ENCODE assay signal across 27 cellular contexts in the genomic region with DNA sequence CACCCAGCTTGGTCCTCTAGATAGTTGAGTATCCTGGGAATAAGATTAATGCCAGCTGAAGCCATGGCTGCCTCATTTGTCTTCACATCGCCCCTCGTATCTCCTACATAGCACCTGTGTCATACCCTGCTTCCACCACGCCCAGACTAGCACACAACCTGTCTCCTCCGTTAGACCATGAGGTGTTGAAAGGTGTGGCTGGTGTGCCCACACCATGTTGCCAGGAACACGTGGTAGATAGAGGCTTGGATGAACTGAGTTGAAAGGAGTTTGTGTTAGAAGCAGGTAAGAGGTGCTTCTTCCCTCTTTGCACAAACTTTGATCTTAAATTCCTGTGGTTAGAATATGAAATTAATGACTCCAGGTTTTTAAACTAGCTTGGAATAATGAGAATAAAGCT. TPM values are rescaled to one million over a fixed set of nuclear protein-coding genes. Genes with fewer than 3 reads are reported as not detected.
DNase-seq lines count a peak whose midpoint lies in the region; ATAC-seq, FAIRE-seq and TF ChIP-seq lines count a peak whose summit lies in the region.
"Had no signal": no experiment of that assay in that cellular context is flagged by ENCODE, and none has a peak within 500 bp of the region (broad histone marks: within the 10 kb centered on the region; RNA-seq: fewer than 3 reads in every experiment).

No MANE protein-coding gene starts in this region.

- H3K4me1 Mint-ChIP-seq in T-cell = peaks cover 85 to 95% (median 91%) of the 10 kb centered on the region in 3 donors
- H3K4me1 Mint-ChIP-seq in central memory CD8-positive, alpha-beta T cell = peaks cover 51% of the 10 kb centered on the region

- H3K27me3 Mint-ChIP-seq in T-cell = no peaks in the 10 kb centered on the region
- H3K27me3 Mint-ChIP-seq in central memory CD8-positive, alpha-beta T cell = no peaks in the 10 kb centered on the region

- H3K27ac ChIP-seq in HepG2 (ENCODE audit: extremely low read length, insufficient read depth, low read length) (no peak overlapping the region), right lobe of liver (no peak overlapping the region)
- H3K27ac ChIP-seq: esophagus muscularis mucosa, foreskin keratinocyte, GM23248, KMS-11, right atrium auricular region, RWPE1, upper lobe of right lung had no signal

- H3K9me3 ChIP-seq in HepG2 (ENCODE audit: low read length) (no peaks in the 10 kb centered on the region), right lobe of liver (no peaks in the 10 kb centered on the region)
- H3K9me3 ChIP-seq: esophagus muscularis mucosa, heart right ventricle, mucosa of descending colon, right atrium auricular region, upper lobe of right lung had no signal

- H3K27me3 ChIP-seq in HepG2 (ENCODE audit: control insufficient read depth in 1 of 2, insufficient read depth in 2 of 2, low read length in 2 of 2) (no peaks in the 10 kb centered on the region), right lobe of liver (no peaks in the 10 kb centered on the region)
- H3K27me3 ChIP-seq: esophagus muscularis mucosa, foreskin keratinocyte, heart right ventricle, right atrium auricular region, upper lobe of right lung had no signal

- TF ChIP-seq CTCF in HepG2 (CRISPR knock-in tag; IDR thresholded peaks at IDR 0.05) (no peak), right lobe of liver (IDR thresholded peaks at IDR 0.05) (no peak)

- no TSS peak for BruUV-seq in HepG2 (replicated peaks; lab: Mats Ljungman, UMichigan)

- no peak overlapping the region for H2AFZ ChIP-seq in HepG2 (ENCODE audit: low read length)

- 58% methylated on average over 5 of the region's 5 CpGs for WGBS in HepG2 (ENCODE audit: low lambda C conversion rate)
- 81% methylated on average over 3 of the region's 5 CpGs for WGBS in right lobe of liver (ENCODE audit: insufficient coverage, low coverage, low lambda C conversion rate, missing lambda C conversion rate)

- no peak for ATAC-seq in HepG2
- ATAC-seq in right lobe of liver = no peak
- ATAC-seq in T-cell (replicated peaks in 1 of 4) = no peak
- no peak for ATAC-seq in central memory CD8-positive, alpha-beta T cell (replicated peaks; ENCODE audit: extremely low read depth, poor library complexity, severe bottlenecking)
- no peak for ATAC-seq in GM19023 (IDR thresholded peaks at IDR 0.05; ENCODE audit: unreplicated experiment)
- ATAC-seq in GM19452 (IDR thresholded peaks at IDR 0.05; ENCODE audit: unreplicated experiment) = no peak
- ATAC-seq: foreskin keratinocyte, mucosa of descending colon had no signal

- no peak overlapping the region for H3K9ac ChIP-seq in HepG2 (ENCODE audit: insufficient read depth, low read depth, low read length)
- H3K9ac ChIP-seq: GM23248, KMS-11 had no signal

- CTCF ChIA-PET in HepG2 (lab: Yijun Ruan, JAX; ENCODE audit: low intra/inter-chr PET ratio, low total read pairs) (no interaction called here), T-cell (lab: Charles Lee) (interaction anchor here in 1 of 2 donors (1.9 kb wide), 1 partner anchor 37 kb away, joined by 5 read pairs; no protein-coding TSS in a partner anchor)

- FAIRE-seq in HepG2 (lab: Jason Lieb, UNC) = no peak
- FAIRE-seq: HTR-8/SVneo had no signal

- H3K4me1 ChIP-seq in HepG2 (ENCODE audit: insufficient read depth, low read length) = peaks cover 39% of the 10 kb centered on the region
- no peaks in the 10 kb centered on the region for H3K4me1 ChIP-seq in right lobe of liver

- H3K27ac Mint-ChIP-seq in T-cell = peak overlapping the region; percentile 50 to 76
- H3K27ac Mint-ChIP-seq in central memory CD8-positive, alpha-beta T cell (ENCODE audit: low read depth) = peak overlapping the region; percentile 81
- H3K27ac Mint-ChIP-seq: nephron progenitor cell; T-helper 2 cell treated with Interferon-gamma antibody and Interleukin-4, amounts not matched to agents 5 μg/mL and 100 μg/mL, for 36 hours had no signal

- TF ChIP-seq EP300 in HepG2 (IDR thresholded peaks at IDR 0.05; ENCODE audit: low read depth in 2 of 2, low read length in 2 of 2) (no peak), HepG2 (CRISPR knock-in tag; IDR thresholded peaks at IDR 0.05; ENCODE audit: borderline replicate concordance) (no peak)

- TF ChIP-seq RAD21 in HepG2 (CRISPR knock-in tag; IDR thresholded peaks at IDR 0.05) = no peak

- no peak overlapping the region for H3K4me3 ChIP-seq in HepG2 (replicated peaks in 1 of 3; ENCODE audit: insufficient read depth in 1 of 3, low read depth in 2 of 3, low read length in 3 of 3)
- H3K4me3 ChIP-seq in right lobe of liver = no peak overlapping the region
- H3K4me3 ChIP-seq: esophagus muscularis mucosa, GM23248, heart right ventricle, lung, mucosa of descending colon, right atrium auricular region, upper lobe of right lung had no signal

- no peaks in the 10 kb centered on the region for H4K20me1 ChIP-seq in HepG2 (ENCODE audit: insufficient read depth, low read length)

- H3K4me3 Mint-ChIP-seq in T-cell = no peak overlapping the region
- H3K4me3 Mint-ChIP-seq in central memory CD8-positive, alpha-beta T cell = no peak overlapping the region
- H3K4me3 Mint-ChIP-seq: CD14-positive monocyte; dendritic cell treated with granulocyte-macrophage colony-stimulating factor and Interleukin-4, amounts not matched to agents 40 ng/mL and 50 ng/mL, for 4 days; nephron progenitor cell; T-helper 2 cell treated with Interferon-gamma antibody and Interleukin-4, amounts not matched to agents 5 μg/mL and 100 μg/mL, for 36 hours had no signal

- no peaks in the 10 kb centered on the region for H3K36me3 ChIP-seq in HepG2 (replicated peaks in 1 of 2; ENCODE audit: control insufficient read depth in 1 of 2, insufficient read depth in 2 of 2, low read length in 2 of 2)
- no peaks in the 10 kb centered on the region for H3K36me3 ChIP-seq in right lobe of liver
- H3K36me3 ChIP-seq: esophagus muscularis mucosa, heart right ventricle, right atrium auricular region, upper lobe of right lung had no signal

- intact Hi-C loops in HepG2 (cut with micrococcal nuclease; ENCODE audit: unreplicated experiment) = no loop called here
- intact Hi-C loops in right lobe of liver (cut with DNase I) = no loop called here

- no peaks in the 10 kb centered on the region for H3K79me2 ChIP-seq in HepG2 (ENCODE audit: insufficient read depth, low read length)

- in situ Hi-C loops in HepG2 (cut with HindIII; ENCODE audit: extremely low pct_ligation_motif_present, low pct_unique_long_range_greater_than_20kb) = no loop called here

- POLR2A ChIA-PET in HepG2 (lab: Yijun Ruan, JAX) = no interaction called here
- POLR2A ChIA-PET in T-cell (lab: Charles Lee) = no interaction called here

- H3K9me3 Mint-ChIP-seq in T-cell = peaks cover 0 to 3% (median 0%) of the 10 kb centered on the region in 3 donors
- no peaks in the 10 kb centered on the region for H3K9me3 Mint-ChIP-seq in central memory CD8-positive, alpha-beta T cell
- H3K9me3 Mint-ChIP-seq: CD14-positive monocyte; dendritic cell treated with granulocyte-macrophage colony-stimulating factor and Interleukin-4, amounts not matched to agents 40 ng/mL and 50 ng/mL, for 4 days; nephron progenitor cell; T-helper 2 cell treated with Interferon-gamma antibody and Interleukin-4, amounts not matched to agents 5 μg/mL and 100 μg/mL, for 36 hours had no signal

- H3K4me2 ChIP-seq in HepG2 (ENCODE audit: low read depth, low read length) = no peak overlapping the region; the same call in 1 of the 2 replicates
- H3K4me2 ChIP-seq: KMS-11 had no signal

- TF ChIP-seq POLR2A in HepG2 (IDR thresholded peaks at IDR 0.05; ENCODE audit: insufficient read depth in 1 of 2, low read depth in 2 of 2, low read length in 2 of 2) (no peak), right lobe of liver (IDR thresholded peaks at IDR 0.05) (no peak)

- peaks cover 3% of the 10 kb centered on the region for H3K36me3 Mint-ChIP-seq in T-cell
- peaks cover 5% of the 10 kb centered on the region for H3K36me3 Mint-ChIP-seq in central memory CD8-positive, alpha-beta T cell (ENCODE audit: insufficient read depth)
- H3K36me3 Mint-ChIP-seq: CD14-positive monocyte had no signal

- DNase-seq in HepG2 (ENCODE audit: low spot score) = no peak
- DNase-seq in right lobe of liver = no peak
- DNase-seq in T-cell = no peak
- DNase-seq in central memory CD8-positive, alpha-beta T cell (ENCODE audit: low spot score in 2 of 2) = no peak
- DNase-seq in Ammon's horn (ENCODE audit: low spot score) = no peak
- DNase-seq: activated naive CD4-positive, alpha-beta T cell; caudate nucleus; foreskin keratinocyte; heart right ventricle; kidney glomerular epithelial cell; mucosa of descending colon; NCI-H1436; NCI-H345; nephron progenitor cell; upper lobe of right lung had no signal

TF ChIP-seq in HepG2, 621 proteins besides CTCF, POLR2A, EP300 and RAD21 (continues in another document):
- TF ChIP-seq ZBTB8A (CRISPR knock-in tag; IDR thresholded peaks at IDR 0.05; ENCODE audit: borderline replicate concordance, low read depth) = no peak

RNA-seq across cellular contexts. Expression of a gene that starts 40.1 kb away (rescaled TPM):
- total RNA-seq in HepG2 (2016; rRNA removed; fragmentation: Illumina TruSeq; extraction: Trizol) (0.20 and 0.29 TPM in 2 replicates), right lobe of liver (1 to 10 TPM in 3 of 6 experiments, under 1 TPM in 2, not detected in 1; 0.51 to 4.9 (median 2.3) TPM), T-cell (100 to 1,000 TPM; 151 to 515 (median 166) TPM)
- total RNA-seq in HepG2 (2016; cell fraction: cytosol; rRNA removed; fragmentation: Illumina TruSeq; extraction: Trizol; ENCODE audit: low read depth) = 0.26 TPM in 1 of 2 replicates, not detected in the other
- 0.39 and 0.61 TPM in 2 replicates for total RNA-seq in HepG2 (2016; cell fraction: insoluble cytoplasmic fraction; rRNA removed; fragmentation: Illumina TruSeq; extraction: Trizol)
- 0.49 and 0.65 TPM in 2 replicates for total RNA-seq in HepG2 (2016; cell fraction: membrane; rRNA removed; fragmentation: Illumina TruSeq; extraction: Trizol)
- 0.56 TPM in 1 of 2 replicates, not detected in the other for total RNA-seq in HepG2 (2016; cell fraction: nucleus; rRNA removed; fragmentation: Illumina TruSeq; extraction: Trizol)
- polyA plus RNA-seq in HepG2 (2011; rRNA removed) = 8.4 and 9.5 TPM in 2 replicates
- polyA plus RNA-seq in HepG2 (2011; cell fraction: cytosol; rRNA removed) = 5.6 and 6.7 TPM in 2 replicates
- polyA plus RNA-seq in HepG2 (2011; cell fraction: nucleus; rRNA removed) = 4.9 and 5.8 TPM in 2 replicates
- polyA plus RNA-seq in HepG2 (2012) = 4.0 and 15.8 TPM in 2 replicates
- polyA plus RNA-seq in HepG2 (2016; cell fraction: cytosol; fragmentation: Illumina TruSeq; extraction: Trizol; ENCODE audit: low read depth) = 0.48 and 0.54 TPM in 2 replicates
- 0.43 and 0.45 TPM in 2 replicates for polyA plus RNA-seq in HepG2 (2016; cell fraction: insoluble cytoplasmic fraction; fragmentation: Illumina TruSeq; extraction: Trizol; ENCODE audit: low read depth)
- polyA plus RNA-seq in HepG2 (2016; cell fraction: membrane; fragmentation: Illumina TruSeq; extraction: Trizol; ENCODE audit: low read depth) = 0.36 and 0.74 TPM in 2 replicates
- 1.4 TPM in 1 of 2 replicates, not detected in the other for polyA plus RNA-seq in HepG2 (2016; cell fraction: nucleus; fragmentation: Illumina TruSeq; extraction: Trizol; ENCODE audit: insufficient read depth, low read depth)
- 2.3 TPM in 1 of 2 replicates, not detected in the other for polyA minus RNA-seq in HepG2 (2011; rRNA and poly(A)+ RNA removed; ENCODE audit: low replicate concordance)
- polyA minus RNA-seq in HepG2 (2011; cell fraction: cytosol; rRNA and poly(A)+ RNA removed) = 3.3 and 4.5 TPM in 2 replicates
- 3.0 and 3.4 TPM in 2 replicates for polyA minus RNA-seq in HepG2 (2011; cell fraction: nucleus; rRNA and poly(A)+ RNA removed)

Comparison
In these comparisons a context has a peak if more than half of its experiments do, and no peak if none do; other contexts are left out.
1. RNA of a gene that starts 40.1 kb away (total RNA-seq): 151 to 515 TPM in T-cell; 0.51 to 4.9 TPM in right lobe of liver and 0.20 to 0.65 TPM in HepG2; every median in the first group is over 10 times any median in the second.